ENCODE assay signal across 9 cellular contexts in genomic region chr11:1391165-1392010, GRCh38. TPM values are rescaled to one million over a fixed set of nuclear protein-coding genes. Genes with fewer than 3 reads are reported as not detected.
A peak's percentile ranks its signal among the peaks of the same experiment; 100 is the strongest.
DNase-seq lines count a peak whose midpoint lies in the region; ATAC-seq and TF ChIP-seq lines count a peak whose summit lies in the region.
"Had no signal": no experiment of that assay in that cellular context is flagged by ENCODE, and none has a peak within 500 bp of the region (broad histone marks: within the 10 kb centered on the region; RNA-seq: fewer than 3 reads in every experiment).

No MANE protein-coding gene starts in this region.

- no peaks in the 10 kb centered on the region for H3K27me3 ChIP-seq in neuron (ENCODE audit: insufficient read depth, low read length)
- peaks cover 16% of the 10 kb centered on the region for H3K27me3 ChIP-seq in mammary epithelial cell (ENCODE audit: insufficient read depth, low read length)

- H3K4me3 ChIP-seq in coronary artery (peak overlapping the region; percentile 72), neuron (ENCODE audit: low read length) (peak overlapping the region; percentile 79), mammary epithelial cell (replicated peaks in 1 of 3; ENCODE audit: insufficient read depth in 1 of 3, low read depth in 2 of 3, low read length in 3 of 3) (no peak overlapping the region)
- H3K4me3 ChIP-seq: GM23248 had no signal

- intact Hi-C loops in mammary epithelial cell (cut with micrococcal nuclease) = no loop called here

- BruUV-seq in mammary epithelial cell (replicated peaks; lab: Mats Ljungman, UMichigan) = no TSS peak

- no peak for ATAC-seq in GM18511 (IDR thresholded peaks at IDR 0.05; ENCODE audit: unreplicated experiment)

- CTCF ChIA-PET in mammary epithelial cell (lab: Charles Lee; ENCODE audit: low non-redundant PET) = no interaction called here

- H3K9me3 ChIP-seq in neuron (ENCODE audit: low read length) (no peaks in the 10 kb centered on the region), mammary epithelial cell (replicated peaks; ENCODE audit: insufficient read depth, low read length) (no peaks in the 10 kb centered on the region)

- no peak overlapping the region for H3K9ac ChIP-seq in mammary epithelial cell (ENCODE audit: insufficient read depth, low read length)
- H3K9ac ChIP-seq: GM23248 had no signal

- dilution Hi-C loops in mammary epithelial cell (cut with HindIII; ENCODE audit: low sequenced_read_pairs) = no loop called here

- H3K79me2 ChIP-seq in mammary epithelial cell (ENCODE audit: insufficient read depth, low read length) = no peaks in the 10 kb centered on the region

- DNase-seq in DMS79 (lab: John Stamatoyannopoulos, UW) (peak; percentile 38), NCI-H146 (lab: John Stamatoyannopoulos, UW) (peak; percentile 45), coronary artery (ENCODE audit: low spot score) (no peak), NK-92 (lab: John Stamatoyannopoulos, UW; ENCODE audit: unreplicated experiment) (no peak), mammary epithelial cell (no peak)
- DNase-seq: SIG-M5 had no signal

- in situ Hi-C loops in mammary epithelial cell (cut with MboI; ENCODE audit: low sequenced_read_pairs in 2 of 2) = no loop called here

- no peak overlapping the region for H3K4me2 ChIP-seq in mammary epithelial cell (ENCODE audit: insufficient read depth, low read depth, low read length)

- WGBS in mammary epithelial cell (ENCODE audit: low coverage, missing lambda C conversion rate) = 34% methylated on average over 11 of the region's 30 CpGs

- H3K36me3 ChIP-seq in neuron (ENCODE audit: insufficient read depth, low read length) (peaks cover 13% of the 10 kb centered on the region), mammary epithelial cell (ENCODE audit: insufficient read depth, low read length) (no peaks in the 10 kb centered on the region)

- H3K27ac ChIP-seq in coronary artery (no peak overlapping the region), mammary epithelial cell (ENCODE audit: insufficient read depth, low read depth, low read length) (no peak overlapping the region)
- H3K27ac ChIP-seq: GM23248 had no signal

- no peaks in the 10 kb centered on the region for H4K20me1 ChIP-seq in mammary epithelial cell (ENCODE audit: insufficient read depth, low read length)

- H2AFZ ChIP-seq in neuron (ENCODE audit: low read depth, low read length) (no peak overlapping the region), mammary epithelial cell (ENCODE audit: low read depth, low read length) (no peak overlapping the region)
- H2AFZ ChIP-seq: GM23248 had no signal

- peaks cover 27% of the 10 kb centered on the region for H3K4me1 ChIP-seq in neuron (ENCODE audit: insufficient read depth, low read length)
- peaks cover 9% of the 10 kb centered on the region for H3K4me1 ChIP-seq in mammary epithelial cell (ENCODE audit: insufficient read depth, low read length)

- TF ChIP-seq CTCF in coronary artery (IDR thresholded peaks at IDR 0.05) (no peak), mammary epithelial cell (conservative IDR thresholded peaks at IDR 0.05 in 1 of 2, IDR thresholded peaks at IDR 0.05 in 1 of 2; ENCODE audit: extremely low read depth in 1 of 2, insufficient read depth in 1 of 2, low read depth in 1 of 2, low read length in 2 of 2) (no peak)

RNA-seq across cellular contexts. Expression of gene BRSK2, which starts 1.7 kb away (rescaled TPM):
- total RNA-seq in mammary epithelial cell = under 1 TPM; 0.17 to 0.45 TPM
- 0.17 TPM for polyA plus RNA-seq in mammary epithelial cell
- not detected for polyA minus RNA-seq in mammary epithelial cell
- polyA plus RNA-seq: GM23248 had no signal

Comparison
In these comparisons a context has a peak if more than half of its experiments do, and no peak if none do; other contexts are left out.
1. DNase-seq: peak in DMS79 (single experiment) and NCI-H146 (single experiment); none in coronary artery (single experiment), NK-92 (single experiment) and mammary epithelial cell (single experiment).
2. H3K4me3 ChIP-seq: peak in coronary artery (single experiment) and neuron (single experiment); none in mammary epithelial cell (0 of 3).